1 cellular context compared by ENCODE assay signal in the genomic region with DNA sequence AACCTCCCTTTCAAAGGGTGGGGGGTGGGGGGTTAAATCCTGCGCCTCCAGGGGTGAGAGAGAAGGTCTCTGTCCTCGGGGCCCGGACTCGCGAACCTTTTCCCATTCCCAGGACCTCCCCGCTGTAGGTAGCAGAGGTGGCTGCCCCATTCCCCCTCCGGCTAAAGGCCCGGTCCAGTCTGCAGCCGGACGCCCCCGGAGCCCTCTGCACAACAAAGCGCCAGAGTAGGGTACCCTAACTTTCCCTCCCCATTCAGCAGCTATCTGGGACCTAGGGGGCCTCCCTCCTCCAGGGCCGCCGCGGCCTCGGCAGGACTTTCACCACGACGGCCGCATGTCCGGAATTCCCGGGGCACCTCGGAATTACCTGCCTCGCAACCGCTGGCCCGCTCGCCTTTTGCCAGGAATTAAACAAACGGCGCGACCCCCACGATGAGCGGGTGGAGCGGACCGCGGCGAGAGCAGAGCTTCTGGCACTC.
A peak's percentile ranks its signal among the peaks of the same experiment; 100 is the strongest.
TF ChIP-seq lines count a peak whose summit lies in the region.

No MANE protein-coding gene starts in this region.

TF ChIP-seq in HepG2, 621 proteins besides CTCF, POLR2A, EP300 and RAD21 (continued from another document):
- TF ChIP-seq, protein P1, sequence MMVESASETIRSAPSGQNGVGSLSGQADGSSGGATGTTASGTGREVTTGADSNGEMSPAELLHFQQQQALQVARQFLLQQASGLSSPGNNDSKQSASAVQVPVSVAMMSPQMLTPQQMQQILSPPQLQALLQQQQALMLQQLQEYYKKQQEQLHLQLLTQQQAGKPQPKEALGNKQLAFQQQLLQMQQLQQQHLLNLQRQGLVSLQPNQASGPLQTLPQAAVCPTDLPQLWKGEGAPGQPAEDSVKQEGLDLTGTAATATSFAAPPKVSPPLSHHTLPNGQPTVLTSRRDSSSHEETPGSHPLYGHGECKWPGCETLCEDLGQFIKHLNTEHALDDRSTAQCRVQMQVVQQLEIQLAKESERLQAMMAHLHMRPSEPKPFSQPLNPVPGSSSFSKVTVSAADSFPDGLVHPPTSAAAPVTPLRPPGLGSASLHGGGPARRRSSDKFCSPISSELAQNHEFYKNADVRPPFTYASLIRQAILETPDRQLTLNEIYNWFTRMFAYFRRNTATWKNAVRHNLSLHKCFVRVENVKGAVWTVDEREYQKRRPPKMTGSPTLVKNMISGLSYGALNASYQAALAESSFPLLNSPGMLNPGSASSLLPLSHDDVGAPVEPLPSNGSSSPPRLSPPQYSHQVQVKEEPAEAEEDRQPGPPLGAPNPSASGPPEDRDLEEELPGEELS (CRISPR knock-in tag; IDR thresholded peaks at IDR 0.05) = 0 out of 2 replicates have a peak, but pooled peaks have one; percentile 16
- TF ChIP-seq ZNF180 (CRISPR knock-in tag; IDR thresholded peaks at IDR 0.05; ENCODE audit: borderline replicate concordance, low read depth) = peak; percentile 17; the same call in 1 of the 2 replicates
